Comparison of ENCODE assay signal across 28 cellular contexts in genomic region chr12:69844416-69844815, GRCh38. TPM values are rescaled to one million over a fixed set of nuclear protein-coding genes. Genes with fewer than 3 reads are reported as not detected.
"Had no signal": no experiment of that assay in that cellular context is flagged by ENCODE, and none has a peak within 500 bp of the region (broad histone marks: within the 10 kb centered on the region; RNA-seq: fewer than 3 reads in every experiment).

No MANE protein-coding gene starts in this region.

- H3K4me1 Mint-ChIP-seq: activated CD4-positive, alpha-beta T cell treated with anti-CD3 and anti-CD28 coated beads, Interleukin-2, amount 10 ng/mL, durations not matched to agents 24 days and 14 days; activated naive CD4-positive, alpha-beta T cell treated with anti-CD3 and anti-CD28 coated beads, Interleukin-2, amount 10 ng/mL, durations not matched to agents 7 days and 5 days; activated naive CD8-positive, alpha-beta T cell treated with anti-CD3 and anti-CD28 coated beads, Interleukin-2, amount 10 ng/mL, durations not matched to agents 7 days and 5 days; brain; memory B cell; naive thymus-derived CD8-positive, alpha-beta T cell had no signal

- H3K27ac Mint-ChIP-seq: activated CD4-positive, alpha-beta memory T cell treated with anti-CD3 and anti-CD28 coated beads for 36 hours; activated CD4-positive, alpha-beta T cell treated with anti-CD3 and anti-CD28 coated beads, Interleukin-2, amount 10 ng/mL, durations not matched to agents 24 days and 14 days; activated naive CD4-positive, alpha-beta T cell treated with anti-CD3 and anti-CD28 coated beads, Interleukin-2, amount 10 ng/mL, durations not matched to agents 7 days and 5 days; activated naive CD8-positive, alpha-beta T cell treated with anti-CD3 and anti-CD28 coated beads, Interleukin-2, amount 10 ng/mL, durations not matched to agents 7 days and 5 days; activated T-helper 1 cell treated with anti-CD3 and anti-CD28 coated beads, Interleukin-12 subunit alpha, Interleukin-12 subunit beta, Interleukin-2, Interleukin-4 antibody, amounts not matched to agents 30 ng/mL and 10 ng/mL and 1 ng/mL, durations not matched to agents 14 hours and 24 hours and 36 hours; memory B cell; naive thymus-derived CD8-positive, alpha-beta T cell had no signal

- H3K9me3 Mint-ChIP-seq: activated CD4-positive, alpha-beta memory T cell treated with anti-CD3 and anti-CD28 coated beads for 36 hours; activated CD4-positive, alpha-beta T cell treated with anti-CD3 and anti-CD28 coated beads, Interleukin-2, amount 10 ng/mL, durations not matched to agents 24 days and 14 days; activated naive CD4-positive, alpha-beta T cell treated with anti-CD3 and anti-CD28 coated beads, Interleukin-2, amount 10 ng/mL, durations not matched to agents 7 days and 5 days; activated naive CD8-positive, alpha-beta T cell treated with anti-CD3 and anti-CD28 coated beads, Interleukin-2, amount 10 ng/mL, durations not matched to agents 7 days and 5 days; activated T-helper 1 cell treated with anti-CD3 and anti-CD28 coated beads, Interleukin-12 subunit alpha, Interleukin-12 subunit beta, Interleukin-2, Interleukin-4 antibody, amounts not matched to agents 30 ng/mL and 10 ng/mL and 1 ng/mL, durations not matched to agents 14 hours and 24 hours and 36 hours; brain; memory B cell; naive thymus-derived CD8-positive, alpha-beta T cell had no signal

- DNase-seq: activated CD4-positive, alpha-beta memory T cell treated with anti-CD3 and anti-CD28 coated beads for 36 hours; activated CD4-positive, alpha-beta T cell treated with anti-CD3 and anti-CD28 coated beads, Interleukin-2, amount 10 ng/mL, durations not matched to agents 24 days and 14 days; activated CD4-positive, CD25-positive, alpha-beta regulatory T cell treated with anti-CD3 and anti-CD28 coated beads, Interleukin-2, amount 50 U/mL, for 72 hours; activated CD8-positive, alpha-beta memory T cell treated with anti-CD3 and anti-CD28 coated beads, Interleukin-2, amount 50 U/mL, for 4 hours; activated effector memory CD4-positive, alpha-beta T cell treated with anti-CD3 and anti-CD28 coated beads, Interleukin-2, amount 50 U/mL, for 16 hours; activated naive CD4-positive, alpha-beta T cell treated with anti-CD3 and anti-CD28 coated beads, Interleukin-2, amount 10 ng/mL, durations not matched to agents 7 days and 5 days; activated naive CD8-positive, alpha-beta T cell treated with anti-CD3 and anti-CD28 coated beads, Interleukin-2, amount 10 ng/mL, durations not matched to agents 7 days and 5 days; activated T-cell treated with anti-CD3 and anti-CD28 coated beads, Interleukin-2, amount 50 U/mL, for 1 hour; foreskin melanocyte; heart right ventricle; midbrain; naive thymus-derived CD8-positive, alpha-beta T cell; occipital lobe; stimulated activated CD4-positive, alpha-beta T cell treated with anti-CD3 and anti-CD28 coated beads, Interleukin-15, amount 100 ng/mL, for 24 hours; stimulated activated CD4-positive, alpha-beta T cell treated with anti-CD3 and anti-CD28 coated beads, Interleukin-2, amount 100 ng/mL, for 24 hours; stimulated activated naive CD4-positive, alpha-beta T cell treated with Interleukin-2 at 50 U/mL for 16 hours; T-helper 9 cell had no signal

- ATAC-seq: heart right ventricle; left lobe of liver; naive thymus-derived CD8-positive, alpha-beta T cell had no signal

- H3K4me3 Mint-ChIP-seq: activated CD4-positive, alpha-beta memory T cell treated with anti-CD3 and anti-CD28 coated beads for 36 hours; activated CD4-positive, alpha-beta T cell treated with anti-CD3 and anti-CD28 coated beads, Interleukin-2, amount 10 ng/mL, durations not matched to agents 24 days and 14 days; activated naive CD4-positive, alpha-beta T cell treated with anti-CD3 and anti-CD28 coated beads, Interleukin-2, amount 10 ng/mL, durations not matched to agents 7 days and 5 days; activated naive CD8-positive, alpha-beta T cell treated with anti-CD3 and anti-CD28 coated beads, Interleukin-2, amount 10 ng/mL, durations not matched to agents 7 days and 5 days; activated T-helper 1 cell treated with anti-CD3 and anti-CD28 coated beads, Interleukin-12 subunit alpha, Interleukin-12 subunit beta, Interleukin-2, Interleukin-4 antibody, amounts not matched to agents 30 ng/mL and 10 ng/mL and 1 ng/mL, durations not matched to agents 14 hours and 24 hours and 36 hours; brain; memory B cell; naive thymus-derived CD8-positive, alpha-beta T cell; neural crest cell had no signal

- H3K36me3 Mint-ChIP-seq: activated CD4-positive, alpha-beta memory T cell treated with anti-CD3 and anti-CD28 coated beads for 36 hours; activated naive CD4-positive, alpha-beta T cell treated with anti-CD3 and anti-CD28 coated beads, Interleukin-2, amount 10 ng/mL, durations not matched to agents 7 days and 5 days; activated naive CD8-positive, alpha-beta T cell treated with anti-CD3 and anti-CD28 coated beads, Interleukin-2, amount 10 ng/mL, durations not matched to agents 7 days and 5 days; brain; memory B cell; naive thymus-derived CD8-positive, alpha-beta T cell had no signal

RNA-seq across cellular contexts. Expression of gene MYRFL, which starts 19.4 kb away (rescaled TPM):
- total RNA-seq: activated CD4-positive, alpha-beta memory T cell treated with anti-CD3 and anti-CD28 coated beads for 36 hours; activated CD4-positive, alpha-beta T cell treated with anti-CD3 and anti-CD28 coated beads, Interleukin-2, amount 10 ng/mL, durations not matched to agents 24 days and 14 days; activated CD8-positive, alpha-beta memory T cell treated with anti-CD3 and anti-CD28 coated beads for 36 hours; activated naive CD8-positive, alpha-beta T cell treated with anti-CD3 and anti-CD28 coated beads, Interleukin-2, amount 10 ng/mL, durations not matched to agents 7 days and 5 days; activated T-helper 1 cell treated with anti-CD3 and anti-CD28 coated beads, Interleukin-12 subunit alpha, Interleukin-12 subunit beta, Interleukin-2, Interleukin-4 antibody, amounts not matched to agents 30 ng/mL and 10 ng/mL and 1 ng/mL, durations not matched to agents 14 hours and 24 hours and 36 hours; ascending aorta; esophagus muscularis mucosa; glomerular endothelial cell; naive thymus-derived CD8-positive, alpha-beta T cell; right atrium auricular region; ureter had no signal
